ENCODE assay signal across 21 cellular contexts in genomic region chr14:34023824-34024767, GRCh38.
DNase-seq lines count a peak whose midpoint lies in the region; ATAC-seq and TF ChIP-seq lines count a peak whose summit lies in the region.
"Had no signal": no experiment of that assay in that cellular context is flagged by ENCODE, and none has a peak within 500 bp of the region (broad histone marks: within the 10 kb centered on the region; RNA-seq: fewer than 3 reads in every experiment).

No MANE protein-coding gene starts in this region.

- no peaks in the 10 kb centered on the region for H3K36me3 ChIP-seq in esophagus muscularis mucosa
- H3K36me3 ChIP-seq: gastrocnemius medialis, spleen, thyroid gland had no signal

- H3K9me3 ChIP-seq in esophagus muscularis mucosa = no peaks in the 10 kb centered on the region
- H3K9me3 ChIP-seq: A549, gastrocnemius medialis, spleen, thyroid gland had no signal

- H3K36me3 Mint-ChIP-seq in activated CD4-positive, alpha-beta memory T cell treated with anti-CD3 and anti-CD28 coated beads for 36 hours = no peaks in the 10 kb centered on the region
- H3K36me3 Mint-ChIP-seq: activated naive CD4-positive, alpha-beta T cell treated with anti-CD3 and anti-CD28 coated beads, Interleukin-2, amount 50 U/mL, for 72 hours had no signal

- no peak overlapping the region for H3K27ac ChIP-seq in esophagus muscularis mucosa (replicated peaks in 1 of 4)
- H3K27ac ChIP-seq: A549, coronary artery, gastrocnemius medialis, PC-9, SK-N-MC, spleen, thyroid gland had no signal

- peaks cover 0 to 6% (median under 1%) of the 10 kb centered on the region in 4 donors for H3K4me1 ChIP-seq in esophagus muscularis mucosa
- H3K4me1 ChIP-seq: A549, spleen, thyroid gland had no signal

- H3K27me3 ChIP-seq in esophagus muscularis mucosa = no peaks in the 10 kb centered on the region
- H3K27me3 ChIP-seq: gastrocnemius medialis, spleen, thyroid gland had no signal

- no peak for TF ChIP-seq POLR2A in esophagus muscularis mucosa (IDR thresholded peaks at IDR 0.05; ENCODE audit: low read depth)

- 82% methylated on average over 13 of the region's 13 CpGs for WGBS in esophagus muscularis mucosa

- peaks cover 2% of the 10 kb centered on the region for H3K4me1 Mint-ChIP-seq in activated CD4-positive, alpha-beta memory T cell treated with anti-CD3 and anti-CD28 coated beads for 36 hours (ENCODE audit: low read depth)

- H3K4me3 Mint-ChIP-seq in activated CD4-positive, alpha-beta memory T cell treated with anti-CD3 and anti-CD28 coated beads for 36 hours = no peak overlapping the region
- H3K4me3 Mint-ChIP-seq: activated T-cell treated with anti-CD3 and anti-CD28 coated beads, Interleukin-2, amount 50 U/mL, for 24 hours; naive thymus-derived CD4-positive, alpha-beta T cell had no signal

- POLR2A ChIA-PET in activated CD4-positive, alpha-beta memory T cell treated with anti-CD3 and anti-CD28 coated beads for 36 hours (lab: Charles Lee) = no interaction called here

- TF ChIP-seq CTCF in esophagus muscularis mucosa (IDR thresholded peaks at IDR 0.05) (no peak), retinal pigment epithelial cell (conservative IDR thresholded peaks at IDR 0.05; ENCODE audit: low read depth, low read length) (peak; percentile 3)

- TF ChIP-seq EP300 in esophagus muscularis mucosa (IDR thresholded peaks at IDR 0.05) = no peak

- no peak for ATAC-seq in esophagus mucosa
- ATAC-seq: activated naive CD4-positive, alpha-beta T cell treated with anti-CD3 and anti-CD28 coated beads, Interleukin-2, amount 50 U/mL, for 72 hours; gastrocnemius medialis; naive thymus-derived CD4-positive, alpha-beta T cell had no signal

- CTCF ChIA-PET in activated CD4-positive, alpha-beta memory T cell treated with anti-CD3 and anti-CD28 coated beads for 36 hours (lab: Charles Lee) = no interaction called here

- H3K4me3 ChIP-seq in esophagus muscularis mucosa (no peak overlapping the region), retinal pigment epithelial cell (ENCODE audit: low read length) (no peak overlapping the region)
- H3K4me3 ChIP-seq: A549, coronary artery, gastrocnemius medialis, PC-9, SK-N-MC, spleen, thyroid gland had no signal

- no peak overlapping the region for H3K27ac Mint-ChIP-seq in activated CD4-positive, alpha-beta memory T cell treated with anti-CD3 and anti-CD28 coated beads for 36 hours
- H3K27ac Mint-ChIP-seq: activated naive CD4-positive, alpha-beta T cell treated with anti-CD3 and anti-CD28 coated beads, Interleukin-2, amount 50 U/mL, for 72 hours; activated T-cell treated with anti-CD3 and anti-CD28 coated beads, Interleukin-2, amount 50 U/mL, for 24 hours; naive thymus-derived CD4-positive, alpha-beta T cell had no signal

- DNase-seq in NCI-H2107 treated with DMSO at 0.1 percent for 48 hours (lab: John Stamatoyannopoulos, UW; ENCODE audit: unreplicated experiment) (peak; percentile 63), NCI-H2107 (lab: John Stamatoyannopoulos, UW) (no peak), HuH-7 (ENCODE audit: low spot score) (peak; percentile 18), esophagus muscularis mucosa (ENCODE audit: extremely low spot score) (peak; percentile 81), retinal pigment epithelial cell (ENCODE audit: low read depth) (no peak), GDM1 (lab: John Stamatoyannopoulos, UW) (no peak)
- no peak for DNase-seq in activated CD4-positive, alpha-beta memory T cell treated with anti-CD3 and anti-CD28 coated beads for 36 hours
- DNase-seq: activated CD4-positive, alpha-beta T cell treated with anti-CD3 and anti-CD28 coated beads, Interleukin-2, amount 50 U/mL, for 48 hours; activated T-cell treated with anti-CD3 and anti-CD28 coated beads, Interleukin-2, amount 50 U/mL, for 24 hours; gastrocnemius medialis; naive thymus-derived CD4-positive, alpha-beta T cell; NCI-H69; PC-9; posterior cingulate gyrus; spleen; thyroid gland had no signal

- H3K27me3 Mint-ChIP-seq in activated CD4-positive, alpha-beta memory T cell treated with anti-CD3 and anti-CD28 coated beads for 36 hours = peaks cover 1% of the 10 kb centered on the region
- H3K27me3 Mint-ChIP-seq: activated T-cell treated with anti-CD3 and anti-CD28 coated beads, Interleukin-2, amount 50 U/mL, for 24 hours had no signal

- no peaks in the 10 kb centered on the region for H3K9me3 Mint-ChIP-seq in activated CD4-positive, alpha-beta memory T cell treated with anti-CD3 and anti-CD28 coated beads for 36 hours
- H3K9me3 Mint-ChIP-seq: activated naive CD4-positive, alpha-beta T cell treated with anti-CD3 and anti-CD28 coated beads, Interleukin-2, amount 50 U/mL, for 72 hours; activated T-cell treated with anti-CD3 and anti-CD28 coated beads, Interleukin-2, amount 50 U/mL, for 24 hours; naive thymus-derived CD4-positive, alpha-beta T cell had no signal

- intact Hi-C loops in esophagus muscularis mucosa (cut with DNase I) = no loop called here
- intact Hi-C loops in activated CD4-positive, alpha-beta memory T cell treated with anti-CD3 and anti-CD28 coated beads for 36 hours (cut with micrococcal nuclease) = no loop called here

Comparison
In these comparisons a context has a peak if more than half of its experiments do, and no peak if none do; other contexts are left out.
1. DNase-seq: peak in NCI-H2107 treated with DMSO at 0.1 percent for 48 hours (single experiment), HuH-7 (single experiment) and esophagus muscularis mucosa (single experiment); none in NCI-H2107 (single experiment), retinal pigment epithelial cell (single experiment), GDM1 (single experiment) and activated CD4-positive, alpha-beta memory T cell treated with anti-CD3 and anti-CD28 coated beads for 36 hours (single experiment).